Comparison of ENCODE assay signal across 14 cellular contexts in genomic region chr1:112387807-112388206, GRCh38. TPM values are rescaled to one million over a fixed set of nuclear protein-coding genes. Genes with fewer than 3 reads are reported as not detected.
DNase-seq lines count a peak whose midpoint lies in the region; ATAC-seq and TF ChIP-seq lines count a peak whose summit lies in the region.
"Had no signal": no experiment of that assay in that cellular context is flagged by ENCODE, and none has a peak within 500 bp of the region (broad histone marks: within the 10 kb centered on the region; RNA-seq: fewer than 3 reads in every experiment).

No MANE protein-coding gene starts in this region.

- H3K4me3 Mint-ChIP-seq in memory B cell, result no peak overlapping the region
- H3K4me3 Mint-ChIP-seq: CD4-positive, alpha-beta T cell; GM23338 had no signal

- CTCF ChIA-PET in HEK293 (lab: Yijun Ruan, JAX), result interaction anchor here (0.6 to 1.0 kb wide), 2 partner anchors 18 to 180 kb away, joined by 3 read pairs; no protein-coding TSS in a partner anchor

- intact Hi-C loops in ascending aorta (cut with DNase I), result no loop called here

- POLR2A ChIA-PET in HEK293 (lab: Yijun Ruan, JAX), result no interaction called here

- TF ChIP-seq CTCF in HEK293 (tag by site-specific recombination; IDR thresholded peaks at IDR 0.05), result no peak
- TF ChIP-seq CTCF in ascending aorta (IDR thresholded peaks at IDR 0.05), result no peak

- DNase-seq in ascending aorta (ENCODE audit: low spot score in 2 of 2) (no peak), memory B cell (ENCODE audit: low spot score in 2 of 2) (no peak), activated gamma-delta T cell (lab: John Stamatoyannopoulos, UW) (no peak)
- DNase-seq: AML-193; Caco-2; CD4-positive, alpha-beta T cell; HCEC 1CT; HFFc6; KBM-7 had no signal

- peaks cover 13% of the 10 kb centered on the region for H3K27me3 Mint-ChIP-seq in memory B cell

- H3K27ac Mint-ChIP-seq in memory B cell, result peak overlapping the region; percentile 24
- H3K27ac Mint-ChIP-seq: CD4-positive, alpha-beta T cell; GM23338 had no signal

- H3K4me1 Mint-ChIP-seq in memory B cell, result peaks cover 9% of the 10 kb centered on the region

- ATAC-seq in memory B cell (ENCODE audit: low read depth) (no peak), HG02678 (IDR thresholded peaks at IDR 0.05; ENCODE audit: unreplicated experiment) (no peak), HG03135 (IDR thresholded peaks at IDR 0.05; ENCODE audit: unreplicated experiment) (no peak)
- ATAC-seq: GM23338 had no signal

- no peaks in the 10 kb centered on the region for H3K36me3 Mint-ChIP-seq in memory B cell

- H3K4me1 ChIP-seq in HEK293 (ENCODE audit: control insufficient read depth, insufficient read depth, low read length) (no peaks in the 10 kb centered on the region), ascending aorta (peaks cover 0 to 19% of the 10 kb centered on the region in 2 donors)
- H3K4me1 ChIP-seq: Caco-2 had no signal

- H3K36me3 ChIP-seq in HEK293 (ENCODE audit: control insufficient read depth in 2 of 2, insufficient read depth in 1 of 2, low read length in 2 of 2), result no peaks in the 10 kb centered on the region
- no peaks in the 10 kb centered on the region for H3K36me3 ChIP-seq in ascending aorta

- no peaks in the 10 kb centered on the region for H3K27me3 ChIP-seq in ascending aorta

- H3K27ac ChIP-seq in HEK293 (ENCODE audit: extremely low read depth, low read depth, low read length) (no peak overlapping the region), ascending aorta (peak overlapping the region; percentile 92 to 98)
- H3K27ac ChIP-seq: C4-2B had no signal

- H3K4me3 ChIP-seq in HEK293 (ENCODE audit: low read depth, low read length), result no peak overlapping the region
- no peak overlapping the region for H3K4me3 ChIP-seq in ascending aorta
- H3K4me3 ChIP-seq: GM23338 had no signal

- no peaks in the 10 kb centered on the region for H3K9me3 Mint-ChIP-seq in memory B cell
- H3K9me3 Mint-ChIP-seq: CD4-positive, alpha-beta T cell; GM23338; HFFc6 had no signal

- H3K9me3 ChIP-seq in HEK293 (ENCODE audit: control insufficient read depth, insufficient read depth, low read depth, low read length) (no peaks in the 10 kb centered on the region), ascending aorta (no peaks in the 10 kb centered on the region)
- H3K9me3 ChIP-seq: Caco-2 had no signal

TF ChIP-seq in HEK293, 187 proteins besides CTCF, POLR2A, EP300 and RAD21:
- TF ChIP-seq ZNF366 (tag by site-specific recombination; conservative IDR thresholded peaks at IDR 0.05) (peak; percentile 92), ZNF404 (tag by site-specific recombination; IDR thresholded peaks at IDR 0.05) (no peak)

RNA-seq across cellular contexts. Expression of gene CTTNBP2NL, which starts 8.2 kb away (rescaled TPM):
- 13.0 TPM for total RNA-seq in ascending aorta
